Comparison of ENCODE assay signal across 2 cellular contexts in genomic region chr13:110638814-110639806, GRCh38.
TF ChIP-seq lines count a peak whose summit lies in the region.

No MANE protein-coding gene starts in this region.

TF ChIP-seq in GM23338, 12 proteins besides CTCF, POLR2A, EP300 and RAD21:
- TF ChIP-seq CREB1 (CRISPR knock-in tag; IDR thresholded peaks at IDR 0.05; ENCODE audit: low read depth): no peak
- TF ChIP-seq ZNF462 (CRISPR knock-in tag; IDR thresholded peaks at IDR 0.05): no peak
- TF ChIP-seq, protein P1, sequence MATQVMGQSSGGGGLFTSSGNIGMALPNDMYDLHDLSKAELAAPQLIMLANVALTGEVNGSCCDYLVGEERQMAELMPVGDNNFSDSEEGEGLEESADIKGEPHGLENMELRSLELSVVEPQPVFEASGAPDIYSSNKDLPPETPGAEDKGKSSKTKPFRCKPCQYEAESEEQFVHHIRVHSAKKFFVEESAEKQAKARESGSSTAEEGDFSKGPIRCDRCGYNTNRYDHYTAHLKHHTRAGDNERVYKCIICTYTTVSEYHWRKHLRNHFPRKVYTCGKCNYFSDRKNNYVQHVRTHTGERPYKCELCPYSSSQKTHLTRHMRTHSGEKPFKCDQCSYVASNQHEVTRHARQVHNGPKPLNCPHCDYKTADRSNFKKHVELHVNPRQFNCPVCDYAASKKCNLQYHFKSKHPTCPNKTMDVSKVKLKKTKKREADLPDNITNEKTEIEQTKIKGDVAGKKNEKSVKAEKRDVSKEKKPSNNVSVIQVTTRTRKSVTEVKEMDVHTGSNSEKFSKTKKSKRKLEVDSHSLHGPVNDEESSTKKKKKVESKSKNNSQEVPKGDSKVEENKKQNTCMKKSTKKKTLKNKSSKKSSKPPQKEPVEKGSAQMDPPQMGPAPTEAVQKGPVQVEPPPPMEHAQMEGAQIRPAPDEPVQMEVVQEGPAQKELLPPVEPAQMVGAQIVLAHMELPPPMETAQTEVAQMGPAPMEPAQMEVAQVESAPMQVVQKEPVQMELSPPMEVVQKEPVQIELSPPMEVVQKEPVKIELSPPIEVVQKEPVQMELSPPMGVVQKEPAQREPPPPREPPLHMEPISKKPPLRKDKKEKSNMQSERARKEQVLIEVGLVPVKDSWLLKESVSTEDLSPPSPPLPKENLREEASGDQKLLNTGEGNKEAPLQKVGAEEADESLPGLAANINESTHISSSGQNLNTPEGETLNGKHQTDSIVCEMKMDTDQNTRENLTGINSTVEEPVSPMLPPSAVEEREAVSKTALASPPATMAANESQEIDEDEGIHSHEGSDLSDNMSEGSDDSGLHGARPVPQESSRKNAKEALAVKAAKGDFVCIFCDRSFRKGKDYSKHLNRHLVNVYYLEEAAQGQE (IDR thresholded peaks at IDR 0.05; ENCODE audit: unreplicated experiment): no peak
- TF ChIP-seq EZH2phosphoT487 (IDR thresholded peaks at IDR 0.05; ENCODE audit: unreplicated experiment): no peak
- no peak for TF ChIP-seq JUNB (IDR thresholded peaks at IDR 0.05; ENCODE audit: unreplicated experiment)
- TF ChIP-seq ZNF331 (CRISPR knock-in tag; IDR thresholded peaks at IDR 0.05; ENCODE audit: low read depth): no peak
- TF ChIP-seq ZNF114 (CRISPR knock-in tag; IDR thresholded peaks at IDR 0.05): no peak
- TF ChIP-seq NANOG (IDR thresholded peaks at IDR 0.05; ENCODE audit: borderline replicate concordance): no peak
- TF ChIP-seq STAT1 (IDR thresholded peaks at IDR 0.05; ENCODE audit: unreplicated experiment): no peak
- TF ChIP-seq EZH2 (IDR thresholded peaks at IDR 0.05; ENCODE audit: low read depth, unreplicated experiment): no peak
- TF ChIP-seq, protein P2, sequence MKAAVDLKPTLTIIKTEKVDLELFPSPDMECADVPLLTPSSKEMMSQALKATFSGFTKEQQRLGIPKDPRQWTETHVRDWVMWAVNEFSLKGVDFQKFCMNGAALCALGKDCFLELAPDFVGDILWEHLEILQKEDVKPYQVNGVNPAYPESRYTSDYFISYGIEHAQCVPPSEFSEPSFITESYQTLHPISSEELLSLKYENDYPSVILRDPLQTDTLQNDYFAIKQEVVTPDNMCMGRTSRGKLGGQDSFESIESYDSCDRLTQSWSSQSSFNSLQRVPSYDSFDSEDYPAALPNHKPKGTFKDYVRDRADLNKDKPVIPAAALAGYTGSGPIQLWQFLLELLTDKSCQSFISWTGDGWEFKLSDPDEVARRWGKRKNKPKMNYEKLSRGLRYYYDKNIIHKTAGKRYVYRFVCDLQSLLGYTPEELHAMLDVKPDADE (IDR thresholded peaks at IDR 0.05): no peak
- TF ChIP-seq POLR2AphosphoS5 (IDR thresholded peaks at IDR 0.05; ENCODE audit: low read depth): no peak
TF ChIP-seq in GM23338: peak in this region for 0.

TF ChIP-seq in GM12878, 131 proteins besides CTCF, POLR2A, EP300 and RAD21:
- TF ChIP-seq, protein P1 (IDR thresholded peaks at IDR 0.05; ENCODE audit: low read depth, low read length): no peak
- no peak for TF ChIP-seq ZNF24 (IDR thresholded peaks at IDR 0.05)
- TF ChIP-seq NR2C1 (IDR thresholded peaks at IDR 0.05): no peak
- 0 out of 2 replicates have a peak, but pooled peaks have one; percentile 56 for TF ChIP-seq POLR2AphosphoS2 (IDR thresholded peaks at IDR 0.05; ENCODE audit: low read depth, low read length)
- TF ChIP-seq, protein P3, sequence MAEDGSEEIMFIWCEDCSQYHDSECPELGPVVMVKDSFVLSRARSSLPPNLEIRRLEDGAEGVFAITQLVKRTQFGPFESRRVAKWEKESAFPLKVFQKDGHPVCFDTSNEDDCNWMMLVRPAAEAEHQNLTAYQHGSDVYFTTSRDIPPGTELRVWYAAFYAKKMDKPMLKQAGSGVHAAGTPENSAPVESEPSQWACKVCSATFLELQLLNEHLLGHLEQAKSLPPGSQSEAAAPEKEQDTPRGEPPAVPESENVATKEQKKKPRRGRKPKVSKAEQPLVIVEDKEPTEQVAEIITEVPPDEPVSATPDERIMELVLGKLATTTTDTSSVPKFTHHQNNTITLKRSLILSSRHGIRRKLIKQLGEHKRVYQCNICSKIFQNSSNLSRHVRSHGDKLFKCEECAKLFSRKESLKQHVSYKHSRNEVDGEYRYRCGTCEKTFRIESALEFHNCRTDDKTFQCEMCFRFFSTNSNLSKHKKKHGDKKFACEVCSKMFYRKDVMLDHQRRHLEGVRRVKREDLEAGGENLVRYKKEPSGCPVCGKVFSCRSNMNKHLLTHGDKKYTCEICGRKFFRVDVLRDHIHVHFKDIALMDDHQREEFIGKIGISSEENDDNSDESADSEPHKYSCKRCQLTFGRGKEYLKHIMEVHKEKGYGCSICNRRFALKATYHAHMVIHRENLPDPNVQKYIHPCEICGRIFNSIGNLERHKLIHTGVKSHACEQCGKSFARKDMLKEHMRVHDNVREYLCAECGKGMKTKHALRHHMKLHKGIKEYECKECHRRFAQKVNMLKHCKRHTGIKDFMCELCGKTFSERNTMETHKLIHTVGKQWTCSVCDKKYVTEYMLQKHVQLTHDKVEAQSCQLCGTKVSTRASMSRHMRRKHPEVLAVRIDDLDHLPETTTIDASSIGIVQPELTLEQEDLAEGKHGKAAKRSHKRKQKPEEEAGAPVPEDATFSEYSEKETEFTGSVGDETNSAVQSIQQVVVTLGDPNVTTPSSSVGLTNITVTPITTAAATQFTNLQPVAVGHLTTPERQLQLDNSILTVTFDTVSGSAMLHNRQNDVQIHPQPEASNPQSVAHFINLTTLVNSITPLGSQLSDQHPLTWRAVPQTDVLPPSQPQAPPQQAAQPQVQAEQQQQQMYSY (CRISPR knock-in tag; IDR thresholded peaks at IDR 0.05): no peak
- 0 out of 2 replicates have a peak, but pooled peaks have one; percentile 35 for TF ChIP-seq MTA3 (IDR thresholded peaks at IDR 0.05; ENCODE audit: borderline replicate concordance, low read length)
- 0 out of 2 replicates have a peak, but pooled peaks have one; percentile 58 for TF ChIP-seq POLR2AphosphoS5 (IDR thresholded peaks at IDR 0.05; ENCODE audit: low read length)
TF ChIP-seq in GM12878: peak in this region for 3.
